Comparison of ENCODE assay signal across 18 cellular contexts in the genomic region with DNA sequence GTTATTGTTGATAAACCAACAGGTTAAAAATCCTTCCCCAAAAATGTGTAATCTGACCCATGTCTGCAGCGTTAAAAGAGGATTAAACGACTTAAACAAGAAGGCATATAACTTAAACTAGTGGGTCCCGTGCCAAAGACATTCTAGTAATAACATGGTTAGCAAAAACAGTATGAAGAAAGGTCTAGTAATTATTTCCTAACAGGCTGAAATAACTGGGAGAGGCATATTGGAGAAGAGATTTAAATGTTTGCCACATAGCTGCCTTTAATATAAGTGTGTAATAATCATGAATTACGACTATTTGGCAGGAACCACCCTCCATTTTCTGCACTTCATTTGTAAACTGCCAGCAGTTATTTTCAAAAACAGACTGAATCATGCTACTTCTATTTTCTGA.
DNase-seq lines count a peak whose midpoint lies in the region; ATAC-seq and TF ChIP-seq lines count a peak whose summit lies in the region.
"Had no signal": no experiment of that assay in that cellular context is flagged by ENCODE, and none has a peak within 500 bp of the region (broad histone marks: within the 10 kb centered on the region; RNA-seq: fewer than 3 reads in every experiment).

No MANE protein-coding gene starts in this region.

- TF ChIP-seq CTCF in AG10803 (conservative IDR thresholded peaks at IDR 0.05; ENCODE audit: low read length) = no peak
- no peak for TF ChIP-seq CTCF in HEK293 (tag by site-specific recombination; IDR thresholded peaks at IDR 0.05)
- no peak for TF ChIP-seq CTCF in endodermal cell (conservative IDR thresholded peaks at IDR 0.05)
- no peak for TF ChIP-seq CTCF in nephron progenitor cell (IDR thresholded peaks at IDR 0.05)

- CTCF ChIA-PET in HEK293 (lab: Yijun Ruan, JAX) = no interaction called here

- DNase-seq in AG10803 (ENCODE audit: low read depth) (peak; percentile 88), endodermal cell (no peak), nephron progenitor cell (no peak), NCI-H774 (lab: John Stamatoyannopoulos, UW) (no peak), ecto neural progenitor cell (ENCODE audit: low spot score) (no peak), erythroblast (lab: John Stamatoyannopoulos, UW) (no peak)
- DNase-seq: activated CD8-positive, alpha-beta memory T cell treated with anti-CD3 and anti-CD28 coated beads for 24 hours; activated naive CD8-positive, alpha-beta T cell treated with anti-CD3 and anti-CD28 coated beads, Interleukin-2, amount 50 U/mL, for 24 hours; BE2C; Calu3; heart right ventricle; NCI-H526 treated with DMSO at 0.1 percent for 48 hours; stimulated activated CD4-positive, alpha-beta T cell treated with anti-CD3 and anti-CD28 coated beads, Interleukin-1b, Interleukin-23, amount 100 ng/mL, for 48 hours; stimulated activated naive CD8-positive, alpha-beta T cell treated with anti-CD3 and anti-CD28 coated beads, Interleukin-15, Interleukin-2, amounts not matched to agents 100 U/mL and 50 U/mL, for 24 hours had no signal

- peaks cover 64% of the 10 kb centered on the region for H3K36me3 Mint-ChIP-seq in endodermal cell (ENCODE audit: low read depth)
- peaks cover 69% of the 10 kb centered on the region for H3K36me3 Mint-ChIP-seq in nephron progenitor cell (ENCODE audit: low read depth)

- H3K4me1 Mint-ChIP-seq in endodermal cell (no peaks in the 10 kb centered on the region), nephron progenitor cell (no peaks in the 10 kb centered on the region)
- H3K4me1 Mint-ChIP-seq: activated naive CD8-positive, alpha-beta T cell treated with anti-CD3 and anti-CD28 coated beads, Interleukin-2, amount 50 U/mL, for 24 hours had no signal

- 95 to 97% methylated on average over 4 of the region's 4 CpGs for WGBS in endodermal cell (ENCODE audit: insufficient coverage in 1 of 2, insufficient read length in 1 of 2), 2 experiments

- H3K27ac Mint-ChIP-seq in endodermal cell = no peak overlapping the region
- H3K27ac Mint-ChIP-seq in nephron progenitor cell = peak overlapping the region; percentile 36
- H3K27ac Mint-ChIP-seq: activated naive CD8-positive, alpha-beta T cell treated with anti-CD3 and anti-CD28 coated beads, Interleukin-2, amount 50 U/mL, for 24 hours had no signal

- peaks cover 0 to 18% of the 10 kb centered on the region in 2 experiments; a peak in 2 of 3 replicates for H3K36me3 ChIP-seq in HEK293 (ENCODE audit: control insufficient read depth in 2 of 2, insufficient read depth in 1 of 2, low read length in 2 of 2)
- H3K36me3 ChIP-seq in endodermal cell (ENCODE audit: control insufficient read depth, insufficient read depth, low read length) = peaks cover 85% of the 10 kb centered on the region

- H3K27ac ChIP-seq in HEK293 (ENCODE audit: extremely low read depth, low read depth, low read length) (no peak overlapping the region), endodermal cell (ENCODE audit: low read depth, low read length) (peak overlapping the region; percentile 22)
- H3K27ac ChIP-seq: heart right ventricle, SJSA1 had no signal

- H3K9me3 Mint-ChIP-seq in endodermal cell (no peaks in the 10 kb centered on the region), nephron progenitor cell (no peaks in the 10 kb centered on the region)
- H3K9me3 Mint-ChIP-seq: activated naive CD8-positive, alpha-beta T cell treated with anti-CD3 and anti-CD28 coated beads, Interleukin-2, amount 50 U/mL, for 24 hours had no signal

- H3K4me3 ChIP-seq in AG10803 (ENCODE audit: low read length) (no peak overlapping the region), HEK293 (ENCODE audit: low read depth, low read length) (no peak overlapping the region), endodermal cell (ENCODE audit: low read length) (no peak overlapping the region)
- H3K4me3 ChIP-seq: heart right ventricle, SJSA1 had no signal

- TF ChIP-seq POLR2A in erythroblast (IDR thresholded peaks at IDR 0.05; ENCODE audit: low read length) = no peak

- H3K4me1 ChIP-seq in HEK293 (ENCODE audit: control insufficient read depth, insufficient read depth, low read length) = no peaks in the 10 kb centered on the region
- no peaks in the 10 kb centered on the region for H3K4me1 ChIP-seq in endodermal cell (ENCODE audit: control insufficient read depth, insufficient read depth, low read length)
- H3K4me1 ChIP-seq: BE2C, SJSA1 had no signal

- H3K27me3 ChIP-seq in endodermal cell (ENCODE audit: control insufficient read depth, insufficient read depth, low read length, poor library complexity, severe bottlenecking) = no peaks in the 10 kb centered on the region
- H3K27me3 ChIP-seq: BE2C, heart right ventricle, SJSA1 had no signal

- H3K9me3 ChIP-seq in HEK293 (ENCODE audit: control insufficient read depth, insufficient read depth, low read depth, low read length) (no peaks in the 10 kb centered on the region), endodermal cell (ENCODE audit: control insufficient read depth, low read length) (no peaks in the 10 kb centered on the region)
- H3K9me3 ChIP-seq: BE2C, heart right ventricle, SJSA1 had no signal

- H3K4me3 Mint-ChIP-seq in endodermal cell (no peak overlapping the region), nephron progenitor cell (no peak overlapping the region)
- H3K4me3 Mint-ChIP-seq: activated naive CD8-positive, alpha-beta T cell treated with anti-CD3 and anti-CD28 coated beads, Interleukin-2, amount 50 U/mL, for 24 hours had no signal

- POLR2A ChIA-PET in HEK293 (lab: Yijun Ruan, JAX) = interaction anchor here (0.6 kb wide), 1 partner anchor 186 kb away, joined by 4 read pairs; no protein-coding TSS in a partner anchor

- no peaks in the 10 kb centered on the region for H3K27me3 Mint-ChIP-seq in endodermal cell (ENCODE audit: insufficient read depth)
- no peaks in the 10 kb centered on the region for H3K27me3 Mint-ChIP-seq in nephron progenitor cell (ENCODE audit: low read depth, poor library complexity)
- H3K27me3 Mint-ChIP-seq: activated naive CD8-positive, alpha-beta T cell treated with anti-CD3 and anti-CD28 coated beads, Interleukin-2, amount 50 U/mL, for 24 hours had no signal

- H3K9ac ChIP-seq in endodermal cell (ENCODE audit: extremely low read depth, low read length, poor library complexity, severe bottlenecking) = no peak overlapping the region

- no peak for ATAC-seq in HG02852 (IDR thresholded peaks at IDR 0.05; ENCODE audit: unreplicated experiment)
- ATAC-seq: activated naive CD8-positive, alpha-beta T cell treated with anti-CD3 and anti-CD28 coated beads, Interleukin-2, amount 50 U/mL, for 24 hours; heart right ventricle; sciatic nerve; stimulated activated naive CD8-positive, alpha-beta T cell treated with anti-CD3 and anti-CD28 coated beads, Interleukin-15, Interleukin-2, amounts not matched to agents 100 U/mL and 50 U/mL, for 24 hours had no signal

TF ChIP-seq in HEK293, 187 proteins besides CTCF, POLR2A, EP300 and RAD21:
- TF ChIP-seq HOXA7 (CRISPR knock-in tag; IDR thresholded peaks at IDR 0.05; ENCODE audit: borderline replicate concordance) (no peak), ZNF626 (tag by site-specific recombination; IDR thresholded peaks at IDR 0.05) (no peak), ZNF37A (tag by site-specific recombination; IDR thresholded peaks at IDR 0.05) (no peak), SCRT2 (tag by site-specific recombination; IDR thresholded peaks at IDR 0.05) (no peak), MZF1 (tag by site-specific recombination; IDR thresholded peaks at IDR 0.05; ENCODE audit: borderline replicate concordance) (no peak), SP7 (tag by site-specific recombination; IDR thresholded peaks at IDR 0.05) (peak; percentile 90), ZNF324 (tag by site-specific recombination; IDR thresholded peaks at IDR 0.05) (no peak), ZNF350 (tag by site-specific recombination; IDR thresholded peaks at IDR 0.05) (no peak), ZNF302 (tag by site-specific recombination; IDR thresholded peaks at IDR 0.05; ENCODE audit: low read depth) (no peak)
- TF ChIP-seq, protein P1, sequence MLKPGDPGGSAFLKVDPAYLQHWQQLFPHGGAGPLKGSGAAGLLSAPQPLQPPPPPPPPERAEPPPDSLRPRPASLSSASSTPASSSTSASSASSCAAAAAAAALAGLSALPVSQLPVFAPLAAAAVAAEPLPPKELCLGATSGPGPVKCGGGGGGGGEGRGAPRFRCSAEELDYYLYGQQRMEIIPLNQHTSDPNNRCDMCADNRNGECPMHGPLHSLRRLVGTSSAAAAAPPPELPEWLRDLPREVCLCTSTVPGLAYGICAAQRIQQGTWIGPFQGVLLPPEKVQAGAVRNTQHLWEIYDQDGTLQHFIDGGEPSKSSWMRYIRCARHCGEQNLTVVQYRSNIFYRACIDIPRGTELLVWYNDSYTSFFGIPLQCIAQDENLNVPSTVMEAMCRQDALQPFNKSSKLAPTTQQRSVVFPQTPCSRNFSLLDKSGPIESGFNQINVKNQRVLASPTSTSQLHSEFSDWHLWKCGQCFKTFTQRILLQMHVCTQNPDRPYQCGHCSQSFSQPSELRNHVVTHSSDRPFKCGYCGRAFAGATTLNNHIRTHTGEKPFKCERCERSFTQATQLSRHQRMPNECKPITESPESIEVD (tag by site-specific recombination; IDR thresholded peaks at IDR 0.05) = peak; percentile 22; the same call in 1 of the 2 replicates
